ENCODE assay signal across 8 cellular contexts in genomic region chrX:41332408-41332987, GRCh38. TPM values are rescaled to one million over a fixed set of nuclear protein-coding genes. Genes with fewer than 3 reads are reported as not detected.
DNase-seq lines count a peak whose midpoint lies in the region; ATAC-seq and TF ChIP-seq lines count a peak whose summit lies in the region.

No MANE protein-coding gene starts in this region.

- peaks cover 43% of the 10 kb centered on the region for H3K36me3 Mint-ChIP-seq in activated T-helper 17 cell treated with anti-CD3 and anti-CD28 coated beads, Interleukin-2, amount 50 U/mL, for 72 hours (ENCODE audit: low read depth)

- H3K4me3 ChIP-seq in HUES48 (ENCODE audit: low read depth, low read length) (peak overlapping the region; percentile 69), left ventricle myocardium inferior (peak overlapping the region; percentile 91), retinal pigment epithelial cell (ENCODE audit: low read length) (peak overlapping the region; percentile 99)

- H3K27me3 Mint-ChIP-seq in activated T-helper 17 cell treated with anti-CD3 and anti-CD28 coated beads, Interleukin-2, amount 50 U/mL, for 72 hours = no peaks in the 10 kb centered on the region

- H3K9ac ChIP-seq in HUES48 (ENCODE audit: low read depth, low read length) = peak overlapping the region; percentile 90

- H3K27me3 ChIP-seq in HUES48 (ENCODE audit: control insufficient read depth, insufficient read depth, low read length) = no peaks in the 10 kb centered on the region
- no peaks in the 10 kb centered on the region for H3K27me3 ChIP-seq in left ventricle myocardium inferior (ENCODE audit: low read depth)

- H3K27ac ChIP-seq in HUES48 (ENCODE audit: low read depth, low read length) (peak overlapping the region; percentile 98), left ventricle myocardium inferior (replicated peaks) (peak overlapping the region; percentile 99)

- intact Hi-C loops in left ventricle myocardium inferior (cut with micrococcal nuclease) = no loop called here

- peak overlapping the region; percentile 95 for H3K4me3 Mint-ChIP-seq in activated T-helper 17 cell treated with anti-CD3 and anti-CD28 coated beads, Interleukin-2, amount 50 U/mL, for 72 hours

- DNase-seq in EH (ENCODE audit: low read depth) (peak; percentile 48), GM20000 (ENCODE audit: low spot score) (peak; percentile 17), left ventricle myocardium inferior (peak; percentile 13), retinal pigment epithelial cell (ENCODE audit: low read depth) (no peak), inferior parietal cortex (ENCODE audit: extremely low spot score) (no peak), NCI-H1417 treated with DMSO at 0.1 percent for 48 hours (lab: John Stamatoyannopoulos, UW) (no peak)

- no peaks in the 10 kb centered on the region for H3K9me3 Mint-ChIP-seq in activated T-helper 17 cell treated with anti-CD3 and anti-CD28 coated beads, Interleukin-2, amount 50 U/mL, for 72 hours

- H3K4me1 ChIP-seq in HUES48 (ENCODE audit: control insufficient read depth, insufficient read depth, low read length) (peaks cover 18% of the 10 kb centered on the region), left ventricle myocardium inferior (peaks cover 24% of the 10 kb centered on the region)

- H3K4me1 Mint-ChIP-seq in activated T-helper 17 cell treated with anti-CD3 and anti-CD28 coated beads, Interleukin-2, amount 50 U/mL, for 72 hours = no peaks in the 10 kb centered on the region

- H3K36me3 ChIP-seq in HUES48 (ENCODE audit: control insufficient read depth, insufficient read depth, low read length) (peaks cover 4% of the 10 kb centered on the region), left ventricle myocardium inferior (no peaks in the 10 kb centered on the region)

- H3K9me3 ChIP-seq in HUES48 (ENCODE audit: control insufficient read depth, insufficient read depth, low read length) = no peaks in the 10 kb centered on the region
- no peaks in the 10 kb centered on the region for H3K9me3 ChIP-seq in left ventricle myocardium inferior (replicated peaks)

- peak overlapping the region; percentile 100 for H3K27ac Mint-ChIP-seq in activated T-helper 17 cell treated with anti-CD3 and anti-CD28 coated beads, Interleukin-2, amount 50 U/mL, for 72 hours

- TF ChIP-seq CTCF in GM20000 (IDR thresholded peaks at IDR 0.05; ENCODE audit: extremely low read depth, missing control alignments) (no peak), left ventricle myocardium inferior (IDR thresholded peaks at IDR 0.05; ENCODE audit: borderline replicate concordance) (no peak), retinal pigment epithelial cell (conservative IDR thresholded peaks at IDR 0.05; ENCODE audit: low read depth, low read length) (no peak)

- ATAC-seq in activated T-helper 17 cell treated with anti-CD3 and anti-CD28 coated beads, Interleukin-2, amount 50 U/mL, for 72 hours (replicated peaks) = peak; percentile 11

RNA-seq across cellular contexts. Expression of gene DDX3X, which starts 1.5 kb away (rescaled TPM):
- total RNA-seq in activated T-helper 17 cell treated with anti-CD3 and anti-CD28 coated beads, Interleukin-2, amount 50 U/mL, for 72 hours = 100 to 1,000 TPM; 226 to 303 TPM
- total RNA-seq in left ventricle myocardium inferior = 138 TPM

Comparison
In these comparisons a context has a peak if more than half of its experiments do, and no peak if none do; other contexts are left out.
1. DNase-seq: peak in EH (single experiment), GM20000 (single experiment) and left ventricle myocardium inferior (single experiment); none in retinal pigment epithelial cell (single experiment), inferior parietal cortex (single experiment) and NCI-H1417 treated with DMSO at 0.1 percent for 48 hours (single experiment).
2. Peak in every context shown above with its lines, with median percentiles within 50 percentile points of each other: H3K4me3 ChIP-seq.